ENCODE assay signal across 15 cellular contexts in genomic region chr7:121882731-121883130, GRCh38. TPM values are rescaled to one million over a fixed set of nuclear protein-coding genes. Genes with fewer than 3 reads are reported as not detected.
DNase-seq lines count a peak whose midpoint lies in the region; ATAC-seq and TF ChIP-seq lines count a peak whose summit lies in the region.
"Had no signal": no experiment of that assay in that cellular context is flagged by ENCODE, and none has a peak within 500 bp of the region (broad histone marks: within the 10 kb centered on the region; RNA-seq: fewer than 3 reads in every experiment).

No MANE protein-coding gene starts in this region.

- CTCF ChIA-PET in RWPE1 (lab: Yijun Ruan, JAX): interaction anchor here (0.6 kb wide), 1 partner anchor 185 kb away, joined by 4 read pairs; no protein-coding TSS in a partner anchor

- H2AFZ ChIP-seq in GM23338: no peak overlapping the region

- H3K9me2 ChIP-seq in GM23338 (ENCODE audit: insufficient read depth): no peaks in the 10 kb centered on the region

- POLR2A ChIA-PET in RWPE1 (lab: Yijun Ruan, JAX; ENCODE audit: low non-redundant PET): no interaction called here

- peaks cover 87% of the 10 kb centered on the region for H3K4me1 ChIP-seq in GM23338 (ENCODE audit: insufficient read depth)
- H3K4me1 ChIP-seq: BLaER1 treated with 17β-estradiol and CSF1 and Interleukin-3, amounts not matched to agents 10 nM and 100 nM had no signal

- H3K4me1 Mint-ChIP-seq in GM23338: peaks cover 75% of the 10 kb centered on the region
- H3K4me1 Mint-ChIP-seq: T-helper 17 cell had no signal

- no peaks in the 10 kb centered on the region for H3F3A ChIP-seq in GM23338 (replicated peaks; ENCODE audit: low read depth)

- no peaks in the 10 kb centered on the region for H3K27me3 Mint-ChIP-seq in GM23338 (ENCODE audit: insufficient read depth, low read depth, poor library complexity)
- H3K27me3 Mint-ChIP-seq: T-helper 17 cell had no signal

- H3K79me2 ChIP-seq in GM23338 (replicated peaks; ENCODE audit: insufficient read depth): peaks cover 100% of the 10 kb centered on the region

- H3K27me3 ChIP-seq in GM23338 (ENCODE audit: insufficient read depth): no peaks in the 10 kb centered on the region
- H3K27me3 ChIP-seq: BLaER1 treated with 17β-estradiol and CSF1 and Interleukin-3, amounts not matched to agents 10 nM and 100 nM had no signal

- no peak for DNase-seq in GM23338 (ENCODE audit: low spot score)
- DNase-seq in NCI-H146 treated with DMSO at 0.1 percent for 48 hours (lab: John Stamatoyannopoulos, UW; ENCODE audit: unreplicated experiment): peak; percentile 50
- peak; percentile 38 for DNase-seq in RWPE1 (ENCODE audit: low spot score)
- no peak for DNase-seq in activated CD4-positive, CD25-positive, alpha-beta regulatory T cell treated with anti-CD3 and anti-CD28 coated beads, Interleukin-2, amount 50 U/mL, for 72 hours
- no peak for DNase-seq in activated gamma-delta T cell treated with Interleukin-2 at 50 U/mL for 16 hours
- DNase-seq: CD8-positive, alpha-beta T cell; DMS53; NCI-H1694; NCI-H2081 treated with DMSO at 0.1 percent for 48 hours; NCI-H446; T-helper 17 cell had no signal

- H3K27ac ChIP-seq in GM23338 (ENCODE audit: low read depth) (peak overlapping the region; percentile 11; the same call in 1 of the 2 replicates), RWPE1 (no peak overlapping the region)
- H3K27ac ChIP-seq: BLaER1 treated with 17β-estradiol and CSF1 and Interleukin-3, amounts not matched to agents 10 nM and 100 nM; KMS-11 had no signal

- H3K4me3 Mint-ChIP-seq in GM23338: no peak overlapping the region; the same call in 2 of the 3 replicates
- H3K4me3 Mint-ChIP-seq: CD8-positive, alpha-beta T cell; T-helper 17 cell had no signal

- peaks cover 9% of the 10 kb centered on the region; the same call in 2 of the 3 replicates for H3K36me3 Mint-ChIP-seq in GM23338 (ENCODE audit: low read depth)
- H3K36me3 Mint-ChIP-seq: CD8-positive, alpha-beta T cell had no signal

- H3K36me3 ChIP-seq in GM23338 (ENCODE audit: insufficient read depth): no peaks in the 10 kb centered on the region
- H3K36me3 ChIP-seq: BLaER1 treated with 17β-estradiol and CSF1 and Interleukin-3, amounts not matched to agents 10 nM and 100 nM had no signal

- H3K4me2 ChIP-seq in GM23338: peak overlapping the region; percentile 13; the same call in 1 of the 2 replicates
- H3K4me2 ChIP-seq: BLaER1 treated with 17β-estradiol and CSF1 and Interleukin-3, amounts not matched to agents 10 nM and 100 nM; KMS-11 had no signal

- ATAC-seq in GM23338: no peak
- ATAC-seq in esophagus mucosa: peak; percentile 72
- no peak for ATAC-seq in HG02840 (IDR thresholded peaks at IDR 0.05; ENCODE audit: low FRiP score, unreplicated experiment)
- ATAC-seq: CD8-positive, alpha-beta T cell; T-helper 17 cell had no signal

- H4K20me1 ChIP-seq in GM23338 (replicated peaks; ENCODE audit: insufficient read depth): peaks cover 15% of the 10 kb centered on the region
- H4K20me1 ChIP-seq: BLaER1 treated with 17β-estradiol and CSF1 and Interleukin-3, amounts not matched to agents 10 nM and 100 nM had no signal

- H3K9me3 Mint-ChIP-seq in GM23338: no peaks in the 10 kb centered on the region

- peak overlapping the region; percentile 43; the same call in 1 of the 2 replicates for H3K27ac Mint-ChIP-seq in GM23338
- H3K27ac Mint-ChIP-seq: CD8-positive, alpha-beta T cell; T-helper 17 cell had no signal

- H3K4me3 ChIP-seq in GM23338: no peak overlapping the region
- H3K4me3 ChIP-seq: BLaER1 treated with 17β-estradiol and CSF1 and Interleukin-3, amounts not matched to agents 10 nM and 100 nM had no signal

- TF ChIP-seq CTCF in GM23338 (conservative IDR thresholded peaks at IDR 0.05; ENCODE audit: low read depth in 2 of 2) (no peak), RWPE1 (conservative IDR thresholded peaks at IDR 0.05; ENCODE audit: low read depth) (no peak)

TF ChIP-seq in GM23338, 12 proteins besides CTCF, POLR2A, EP300 and RAD21:
- no peak for TF ChIP-seq ZNF462 (CRISPR knock-in tag; IDR thresholded peaks at IDR 0.05)

RNA-seq across cellular contexts. Expression of gene PTPRZ1, which starts 9.8 kb away (rescaled TPM):
- 230 and 238 TPM in 2 replicates for total RNA-seq in GM23338 (2014; rRNA removed; shearing (Covaris generic))
- polyA plus RNA-seq in GM23338 (2016; fragmentation: Nextera tagmentation; extraction: Ambion mirVana): 160 and 167 TPM in 2 replicates
- total RNA-seq in esophagus mucosa: 56.2 TPM
- total RNA-seq: CD8-positive, alpha-beta T cell; T-helper 17 cell had no signal

Comparison
In these comparisons a context has a peak if more than half of its experiments do, and no peak if none do; other contexts are left out.
1. DNase-seq: peak in NCI-H146 treated with DMSO at 0.1 percent for 48 hours (single experiment) and RWPE1 (single experiment); none in GM23338 (single experiment), activated CD4-positive, CD25-positive, alpha-beta regulatory T cell treated with anti-CD3 and anti-CD28 coated beads, Interleukin-2, amount 50 U/mL, for 72 hours (single experiment) and activated gamma-delta T cell treated with Interleukin-2 at 50 U/mL for 16 hours (single experiment).